Comparison of ENCODE assay signal across 8 cellular contexts in the genomic region with DNA sequence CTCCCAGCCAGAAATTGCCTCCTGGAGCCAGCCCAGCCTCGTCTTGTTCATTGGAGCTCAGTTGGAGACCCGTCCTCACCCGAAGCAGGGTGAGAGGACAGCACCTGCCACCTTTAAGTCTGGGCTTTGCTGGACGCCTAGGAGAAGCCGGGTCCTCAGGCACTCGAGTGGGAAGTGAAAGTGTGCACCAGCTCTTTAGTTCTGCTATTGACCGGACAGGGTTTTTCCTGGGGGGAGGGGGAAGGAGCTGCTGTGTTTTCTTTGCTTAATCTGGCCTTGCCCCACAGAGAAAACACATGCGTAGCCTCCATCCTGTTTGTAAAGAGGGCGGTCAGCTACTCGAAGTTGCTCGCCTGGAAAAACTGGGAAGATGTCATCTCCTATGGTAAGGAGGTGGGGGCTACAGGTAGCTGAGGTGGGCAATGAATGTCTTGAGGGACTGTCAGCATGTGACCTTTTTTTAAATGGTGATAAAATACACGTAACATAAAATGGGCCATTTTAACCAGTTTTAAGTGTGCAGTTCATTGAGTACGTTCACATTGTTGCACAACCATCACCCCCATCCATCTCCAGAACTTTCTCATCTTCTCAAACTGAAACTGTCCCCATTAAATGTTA. TPM values are rescaled to one million over a fixed set of nuclear protein-coding genes. Genes with fewer than 3 reads are reported as not detected.
DNase-seq lines count a peak whose midpoint lies in the region; ATAC-seq, FAIRE-seq and TF ChIP-seq lines count a peak whose summit lies in the region.

No MANE protein-coding gene starts in this region.

- DNase-seq in GM10248 (ENCODE audit: extremely low spot score): peak; percentile 85
- peak; percentile 87 for DNase-seq in NAMALWA (ENCODE audit: low spot score)
- DNase-seq in cardiac septum (ENCODE audit: low spot score): peak; percentile 89
- DNase-seq in frontal cortex (ENCODE audit: low spot score in 2 of 2): no peak
- no peak for DNase-seq in activated CD4-positive, alpha-beta memory T cell treated with anti-CD3 and anti-CD28 coated beads, Interleukin-2, amount 10 ng/mL, durations not matched to agents 7 days and 5 days
- DNase-seq in NCI-H446 (lab: John Stamatoyannopoulos, UW): no peak

- ATAC-seq in GM21576 (IDR thresholded peaks at IDR 0.05; ENCODE audit: unreplicated experiment): peak; percentile 56

- H3K27me3 Mint-ChIP-seq in activated CD4-positive, alpha-beta memory T cell treated with anti-CD3 and anti-CD28 coated beads, Interleukin-2, amount 10 ng/mL, durations not matched to agents 7 days and 5 days: no peaks in the 10 kb centered on the region

- H3K27ac ChIP-seq in temporal lobe (ENCODE audit: low read depth, low read length): peak overlapping the region; percentile 41

- no peak overlapping the region for H3K27ac Mint-ChIP-seq in activated CD4-positive, alpha-beta memory T cell treated with anti-CD3 and anti-CD28 coated beads, Interleukin-2, amount 10 ng/mL, durations not matched to agents 7 days and 5 days

- no peak for TF ChIP-seq CTCF in GM10248 (IDR thresholded peaks at IDR 0.05; ENCODE audit: control extremely low read depth, extremely low read depth, low read depth, missing control alignments)

- POLR2A ChIA-PET in GM10248 (lab: Yijun Ruan, JAX): interaction anchor here (0.9 kb wide), 1 partner anchor 26 kb away, joined by 3 read pairs; no protein-coding TSS in a partner anchor
- POLR2A ChIA-PET in activated CD4-positive, alpha-beta memory T cell treated with anti-CD3 and anti-CD28 coated beads, Interleukin-2, amount 10 ng/mL, durations not matched to agents 7 days and 5 days (lab: Charles Lee): interaction anchor here (2.1 kb wide), 1 partner anchor 9 kb away, joined by 9 read pairs; no protein-coding TSS in a partner anchor

- peaks cover 73% of the 10 kb centered on the region for H3K4me1 Mint-ChIP-seq in activated CD4-positive, alpha-beta memory T cell treated with anti-CD3 and anti-CD28 coated beads, Interleukin-2, amount 10 ng/mL, durations not matched to agents 7 days and 5 days

- H3K36me3 Mint-ChIP-seq in activated CD4-positive, alpha-beta memory T cell treated with anti-CD3 and anti-CD28 coated beads, Interleukin-2, amount 10 ng/mL, durations not matched to agents 7 days and 5 days (ENCODE audit: low read depth): peaks cover 39% of the 10 kb centered on the region

- FAIRE-seq in frontal cortex (lab: Jason Lieb, UNC): no peak

- intact Hi-C loops in cardiac septum (cut with DNase I): no loop called here

- no peak overlapping the region for H3K4me3 Mint-ChIP-seq in activated CD4-positive, alpha-beta memory T cell treated with anti-CD3 and anti-CD28 coated beads, Interleukin-2, amount 10 ng/mL, durations not matched to agents 7 days and 5 days

- CTCF ChIA-PET in GM10248 (lab: Yijun Ruan, JAX): interaction anchor here (0.9 to 1.7 kb wide), 4 partner anchors 9 to 144 kb away, joined by 3 to 6 read pairs (median 3); no protein-coding TSS in a partner anchor
- CTCF ChIA-PET in activated CD4-positive, alpha-beta memory T cell treated with anti-CD3 and anti-CD28 coated beads, Interleukin-2, amount 10 ng/mL, durations not matched to agents 7 days and 5 days (lab: Charles Lee): no interaction called here

- peaks cover 3% of the 10 kb centered on the region for H3K9me3 Mint-ChIP-seq in activated CD4-positive, alpha-beta memory T cell treated with anti-CD3 and anti-CD28 coated beads, Interleukin-2, amount 10 ng/mL, durations not matched to agents 7 days and 5 days

RNA-seq across cellular contexts. Expression of gene CMIP, which starts 34.4 kb away (rescaled TPM):
- 19.8 TPM for total RNA-seq in cardiac septum
- total RNA-seq in temporal lobe: 38.6 TPM
- 18.8 TPM for total RNA-seq in frontal cortex
- total RNA-seq in activated CD4-positive, alpha-beta memory T cell treated with anti-CD3 and anti-CD28 coated beads, Interleukin-2, amount 10 ng/mL, durations not matched to agents 7 days and 5 days: 10 to 100 TPM; 57.1 to 58.3 TPM

Comparison
In these comparisons a context has a peak if more than half of its experiments do, and no peak if none do; other contexts are left out.
1. DNase-seq: peak in GM10248 (single experiment), NAMALWA (single experiment) and cardiac septum (single experiment); none in frontal cortex (0 of 2), activated CD4-positive, alpha-beta memory T cell treated with anti-CD3 and anti-CD28 coated beads, Interleukin-2, amount 10 ng/mL, durations not matched to agents 7 days and 5 days (single experiment) and NCI-H446 (0 of 2).